7 cellular contexts compared by ENCODE assay signal in genomic region chr1:5992814-5993552, GRCh38. TPM values are rescaled to one million over a fixed set of nuclear protein-coding genes. Genes with fewer than 3 reads are reported as not detected.
DNase-seq lines count a peak whose midpoint lies in the region; ATAC-seq and TF ChIP-seq lines count a peak whose summit lies in the region.

No MANE protein-coding gene starts in this region.

- no peaks in the 10 kb centered on the region for H3K36me3 Mint-ChIP-seq in WTC11

- peaks cover 22% of the 10 kb centered on the region for H3K4me1 Mint-ChIP-seq in WTC11

- POLR2A ChIA-PET in WTC11 (lab: Charles Lee) = interaction anchor here (1.0 kb wide), 1 partner anchor 12 kb away, joined by 9 read pairs; no protein-coding TSS in a partner anchor

- intact Hi-C loops in posterior vena cava (cut with DNase I) = loop anchor here in 1 of 2 donors (5.0 kb wide), 1 partner anchor 1789 kb away; the partner anchor contains the start of gene PER3

- DNase-seq in GM13977 (ENCODE audit: low spot score) (peak; percentile 45), HL-60 (ENCODE audit: low read depth in 1 of 2, low spot score in 1 of 2) (peak; percentile 12 to 57), WTC11 (ENCODE audit: low spot score) (no peak), fibroblast of villous mesenchyme (ENCODE audit: low read depth) (no peak), posterior vena cava (ENCODE audit: low spot score) (peak; percentile 75), NCI-H774 (lab: John Stamatoyannopoulos, UW) (no peak)

- H3K27ac Mint-ChIP-seq in WTC11 = no peak overlapping the region; the same call in 1 of the 2 replicates

- no peak for TF ChIP-seq CTCF in GM13977 (IDR thresholded peaks at IDR 0.05; ENCODE audit: extremely low read depth, insufficient read depth, missing control alignments)
- no peak for TF ChIP-seq CTCF in HL-60 (IDR thresholded peaks at IDR 0.05; ENCODE audit: insufficient read depth, low read length)
- no peak for TF ChIP-seq CTCF in WTC11 (IDR thresholded peaks at IDR 0.05)
- no peak for TF ChIP-seq CTCF in fibroblast of villous mesenchyme (IDR thresholded peaks at IDR 0.05; ENCODE audit: insufficient read depth, low read depth, low read length)

- no peaks in the 10 kb centered on the region for H3K27me3 ChIP-seq in HL-60 (ENCODE audit: insufficient read depth, poor library complexity, severe bottlenecking)

- ATAC-seq in WTC11 = peak; percentile 4
- no peak for ATAC-seq in GM18873 (IDR thresholded peaks at IDR 0.05; ENCODE audit: low FRiP score, unreplicated experiment)

- H3K27ac ChIP-seq in HL-60 (replicated peaks) = peak overlapping the region; percentile 92

- peak overlapping the region; percentile 94 for H3K4me3 ChIP-seq in HL-60 (replicated peaks; ENCODE audit: insufficient read depth, low read length)
- peak overlapping the region; percentile 81 for H3K4me3 ChIP-seq in fibroblast of villous mesenchyme (ENCODE audit: low read depth, low read length)

- H3K9me3 Mint-ChIP-seq in WTC11 = no peaks in the 10 kb centered on the region

- peak overlapping the region; percentile 90 for H3K4me3 Mint-ChIP-seq in WTC11

- peaks cover 35% of the 10 kb centered on the region for H3K27me3 Mint-ChIP-seq in WTC11 (ENCODE audit: low read depth)

- in situ Hi-C loops in GM13977 (cut with MboI; ENCODE audit: low pct_unique_long_range_greater_than_20kb, low sequenced_read_pairs, unreplicated experiment) = no loop called here

- CTCF ChIA-PET in WTC11 (lab: Charles Lee) = interaction anchor here (0.6 to 5.0 kb wide), 14 partner anchors 10 to 247 kb away, joined by 3 to 41 read pairs (median 5); partner anchors contain the start of gene RNF207

TF ChIP-seq in WTC11, 78 proteins besides CTCF, POLR2A, EP300 and RAD21:
- TF ChIP-seq ZNF263 (CRISPR knock-in tag; IDR thresholded peaks at IDR 0.05; ENCODE audit: low read depth) = peak; percentile 21; the same call in 1 of the 2 replicates
- no peak for TF ChIP-seq TCF7 (CRISPR knock-in tag; IDR thresholded peaks at IDR 0.05; ENCODE audit: low read depth)
- TF ChIP-seq KAT7 (CRISPR knock-in tag; IDR thresholded peaks at IDR 0.05; ENCODE audit: borderline replicate concordance) = peak; percentile 83; the same call in 1 of the 2 replicates
- no peak for TF ChIP-seq JUN (CRISPR knock-in tag; IDR thresholded peaks at IDR 0.05)
- TF ChIP-seq ZNF416 (CRISPR knock-in tag; IDR thresholded peaks at IDR 0.05) = 0 out of 2 replicates have a peak, but pooled peaks have one; percentile 34
- no peak for TF ChIP-seq GTF2I (CRISPR knock-in tag; conservative IDR thresholded peaks at IDR 0.05)
- TF ChIP-seq FOXP4 (CRISPR knock-in tag; IDR thresholded peaks at IDR 0.05) = no peak
- no peak for TF ChIP-seq NFATC4 (CRISPR knock-in tag; IDR thresholded peaks at IDR 0.05)
- TF ChIP-seq NR2C2 (CRISPR knock-in tag; IDR thresholded peaks at IDR 0.05) = no peak
- no peak for TF ChIP-seq USF2 (CRISPR knock-in tag; IDR thresholded peaks at IDR 0.05)
- no peak for TF ChIP-seq ZNF396 (CRISPR knock-in tag; IDR thresholded peaks at IDR 0.05; ENCODE audit: borderline replicate concordance)

RNA-seq across cellular contexts. Expression of gene NPHP4, which starts 0.8 kb away (rescaled TPM):
- total RNA-seq in WTC11 (2021) (10.6 to 16.8 TPM (median 12.0 TPM) in 3 replicates), fibroblast of villous mesenchyme (6.4 and 6.5 TPM in 2 replicates), posterior vena cava (1 to 10 TPM; 6.9 to 7.7 TPM)

RNA-seq across cellular contexts. Expression of gene KCNAB2, which starts 52.7 kb away (rescaled TPM):
- 9.3 to 10.3 TPM (median 9.6 TPM) in 3 replicates for total RNA-seq in WTC11 (2021)
- 2.6 and 3.5 TPM in 2 replicates for total RNA-seq in fibroblast of villous mesenchyme
- total RNA-seq in posterior vena cava = 10 to 100 TPM; 13.5 to 21.8 TPM

Comparison
In these comparisons a context has a peak if more than half of its experiments do, and no peak if none do; other contexts are left out.
1. DNase-seq: peak in GM13977 (single experiment), HL-60 (2 of 2) and posterior vena cava (single experiment); none in WTC11 (single experiment), fibroblast of villous mesenchyme (single experiment) and NCI-H774 (single experiment).